Comparison of ENCODE assay signal across 32 cellular contexts in the genomic region with DNA sequence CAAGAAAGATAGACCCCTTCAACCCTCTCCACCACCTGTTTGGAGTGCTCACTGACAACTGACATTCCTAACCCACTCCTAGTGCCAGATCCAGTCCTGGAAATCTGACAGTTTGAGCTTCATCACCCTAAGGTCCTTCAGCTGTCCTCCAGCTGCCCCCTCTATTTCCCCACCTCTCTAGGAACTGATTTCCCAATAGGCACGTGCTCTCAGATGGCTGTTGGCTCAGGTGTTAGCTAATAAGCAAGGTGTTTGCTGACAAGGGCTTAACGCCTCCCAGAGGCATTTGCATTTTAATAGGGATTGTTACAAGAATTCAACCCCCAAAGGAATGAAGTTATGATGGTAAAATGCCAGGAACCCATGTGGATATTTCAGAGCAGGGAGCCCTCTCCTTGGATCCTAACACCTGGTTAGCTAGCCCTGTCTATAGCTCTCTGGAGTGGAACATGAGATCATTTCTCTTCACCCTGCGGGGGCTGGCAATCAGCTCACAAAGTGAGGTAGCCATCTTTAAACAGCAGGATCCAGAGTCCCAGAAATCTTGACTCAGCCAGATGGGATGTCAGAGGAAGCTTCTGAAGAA.
"Had no signal": no experiment of that assay in that cellular context is flagged by ENCODE, and none has a peak within 500 bp of the region (broad histone marks: within the 10 kb centered on the region; RNA-seq: fewer than 3 reads in every experiment).

No MANE protein-coding gene starts in this region.

- H3K4me3 ChIP-seq: coronary artery, heart left ventricle, right lobe of liver, testis, transverse colon had no signal

- H3K4me3 Mint-ChIP-seq: activated CD4-positive, alpha-beta memory T cell treated with anti-CD3 and anti-CD28 coated beads for 36 hours; activated CD4-positive, alpha-beta T cell treated with anti-CD3 and anti-CD28 coated beads, Interleukin-2, amount 10 ng/mL, durations not matched to agents 24 days and 14 days; activated T-helper 17 cell treated with anti-CD3 and anti-CD28 coated beads, Interleukin-2, amount 50 U/mL, for 72 hours; immature natural killer cell; natural killer cell; T-helper 1 cell treated with Interleukin-12 subunit alpha and Interleukin-12 subunit beta and Interleukin-4 antibody, amounts not matched to agents 30 μg/mL and 1 μg/mL, for 36 hours had no signal

- ATAC-seq: activated T-helper 17 cell treated with anti-CD3 and anti-CD28 coated beads, Interleukin-2, amount 50 U/mL, for 72 hours; esophagus mucosa; foreskin keratinocyte; heart left ventricle; left colon; natural killer cell; right lobe of liver; stimulated activated naive CD8-positive, alpha-beta T cell treated with anti-CD3 and anti-CD28 coated beads, Interleukin-15, Interleukin-2, amounts not matched to agents 100 U/mL and 50 U/mL, for 24 hours had no signal

- H3K36me3 ChIP-seq: brain microvascular endothelial cell, heart left ventricle, right lobe of liver, transverse colon, WERI-Rb-1 had no signal

- H3K36me3 Mint-ChIP-seq: activated CD4-positive, alpha-beta memory T cell treated with anti-CD3 and anti-CD28 coated beads for 36 hours; immature natural killer cell; natural killer cell had no signal

- H3K27me3 Mint-ChIP-seq: activated CD4-positive, alpha-beta T cell treated with anti-CD3 and anti-CD28 coated beads, Interleukin-2, amount 10 ng/mL, durations not matched to agents 24 days and 14 days; activated T-helper 17 cell treated with anti-CD3 and anti-CD28 coated beads, Interleukin-2, amount 50 U/mL, for 72 hours had no signal

- H3K27ac Mint-ChIP-seq: activated CD4-positive, alpha-beta memory T cell treated with anti-CD3 and anti-CD28 coated beads for 36 hours; activated T-helper 17 cell treated with anti-CD3 and anti-CD28 coated beads, Interleukin-2, amount 50 U/mL, for 72 hours; immature natural killer cell; natural killer cell; T-helper 1 cell treated with Interleukin-12 subunit alpha and Interleukin-12 subunit beta and Interleukin-4 antibody, amounts not matched to agents 30 μg/mL and 1 μg/mL, for 36 hours had no signal

- H3K27me3 ChIP-seq: brain microvascular endothelial cell, foreskin keratinocyte, heart left ventricle, right lobe of liver, testis, transverse colon had no signal

- H3K9me3 Mint-ChIP-seq: activated CD4-positive, alpha-beta memory T cell treated with anti-CD3 and anti-CD28 coated beads for 36 hours; activated CD4-positive, alpha-beta T cell treated with anti-CD3 and anti-CD28 coated beads, Interleukin-2, amount 10 ng/mL, durations not matched to agents 24 days and 14 days; activated T-helper 17 cell treated with anti-CD3 and anti-CD28 coated beads, Interleukin-2, amount 50 U/mL, for 72 hours; T-helper 1 cell treated with Interleukin-12 subunit alpha and Interleukin-12 subunit beta and Interleukin-4 antibody, amounts not matched to agents 30 μg/mL and 1 μg/mL, for 36 hours had no signal

- DNase-seq: activated CD4-positive, alpha-beta memory T cell treated with anti-CD3 and anti-CD28 coated beads for 36 hours; activated CD4-positive, alpha-beta T cell treated with anti-CD3 and anti-CD28 coated beads, Interleukin-2, amount 10 ng/mL, durations not matched to agents 24 days and 14 days; activated CD4-positive, CD25-positive, alpha-beta regulatory T cell treated with anti-CD3 and anti-CD28 coated beads, Interleukin-2, amount 50 U/mL, for 72 hours; activated CD8-positive, alpha-beta memory T cell treated with anti-CD3 and anti-CD28 coated beads, Interleukin-2, amount 50 U/mL, for 4 hours; activated gamma-delta T cell treated with Interleukin-2 at 50 U/mL for 16 hours; activated naive CD4-positive, alpha-beta T cell treated with anti-CD3 and anti-CD28 coated beads, Interleukin-2, amount 50 U/mL, for 16 hours; activated T-cell treated with anti-CD3 and anti-CD28 coated beads, Interleukin-2, amount 50 U/mL, for 1 hour; amniotic stem cell; brain microvascular endothelial cell; foreskin keratinocyte; heart left ventricle; hypothalamus; immature natural killer cell; kidney; left colon; mammary epithelial cell; midbrain; natural killer cell; posterior cingulate gyrus; right lobe of liver; stimulated activated CD4-positive, alpha-beta T cell treated with anti-CD3 and anti-CD28 coated beads, Interleukin-2, amount 100 ng/mL, for 48 hours; stimulated activated naive CD8-positive, alpha-beta T cell treated with anti-CD3 and anti-CD28 coated beads, Interleukin-15, Interleukin-2, amounts not matched to agents 100 U/mL and 50 U/mL, for 24 hours; T1000; testis; transverse colon; WERI-Rb-1 had no signal

- H3K4me1 Mint-ChIP-seq: activated CD4-positive, alpha-beta T cell treated with anti-CD3 and anti-CD28 coated beads, Interleukin-2, amount 10 ng/mL, durations not matched to agents 24 days and 14 days; activated T-helper 17 cell treated with anti-CD3 and anti-CD28 coated beads, Interleukin-2, amount 50 U/mL, for 72 hours; immature natural killer cell; natural killer cell had no signal

- FAIRE-seq: astrocyte, kidney, urothelium cell line had no signal

- H3K27ac ChIP-seq: brain microvascular endothelial cell, coronary artery, foreskin keratinocyte, heart left ventricle, right lobe of liver, testis, transverse colon, WERI-Rb-1 had no signal

- H3K9me3 ChIP-seq: heart left ventricle, right lobe of liver, testis, transverse colon had no signal

- H3K4me1 ChIP-seq: foreskin keratinocyte, heart left ventricle, right lobe of liver, testis, transverse colon had no signal
